ENCODE assay signal across 8 cellular contexts in genomic region chr2:174335605-174336402, GRCh38. TPM values are rescaled to one million over a fixed set of nuclear protein-coding genes. Genes with fewer than 3 reads are reported as not detected.
DNase-seq lines count a peak whose midpoint lies in the region; ATAC-seq and TF ChIP-seq lines count a peak whose summit lies in the region.

No MANE protein-coding gene starts in this region.

- DNase-seq in activated CD4-positive, CD25-positive, alpha-beta regulatory T cell treated with anti-CD3 and anti-CD28 coated beads, Interleukin-2, amount 50 U/mL, for 72 hours, result peak; percentile 38
- no peak for DNase-seq in activated CD4-positive, CD25-positive, alpha-beta regulatory T cell (lab: John Stamatoyannopoulos, UW)
- DNase-seq in NCI-H2196 (lab: John Stamatoyannopoulos, UW; ENCODE audit: unreplicated experiment) (peak; percentile 42), chondrocyte (ENCODE audit: low spot score) (no peak), SKM-1 treated with dmso at 0.1 percent for 144 hours (lab: John Stamatoyannopoulos, UW; ENCODE audit: unreplicated experiment) (no peak), NCI-H1930 (lab: John Stamatoyannopoulos, UW) (no peak)
- no peak for DNase-seq in natural killer cell treated with Interleukin-12 subunit alpha and Interleukin-12 subunit beta and Interleukin-15 and Interleukin-18, amount 100 ng/mL, for 72 hours (ENCODE audit: low spot score)

- H3K4me1 Mint-ChIP-seq in chondrocyte (ENCODE audit: low read depth), result peaks cover 32% of the 10 kb centered on the region
- peaks cover 36 to 46% of the 10 kb centered on the region in 2 donors for H3K4me1 Mint-ChIP-seq in natural killer cell treated with Interleukin-12 subunit alpha and Interleukin-12 subunit beta and Interleukin-15 and Interleukin-18, amount 100 ng/mL, for 72 hours (ENCODE audit: low read depth in 2 of 2)

- H3K27ac Mint-ChIP-seq in chondrocyte (ENCODE audit: unreplicated experiment), result no peak overlapping the region
- no peak overlapping the region for H3K27ac Mint-ChIP-seq in natural killer cell treated with Interleukin-12 subunit alpha and Interleukin-12 subunit beta and Interleukin-15 and Interleukin-18, amount 100 ng/mL, for 72 hours

- peaks cover 56% of the 10 kb centered on the region for H3K27me3 Mint-ChIP-seq in chondrocyte (ENCODE audit: low read depth)
- H3K27me3 Mint-ChIP-seq in natural killer cell treated with Interleukin-12 subunit alpha and Interleukin-12 subunit beta and Interleukin-15 and Interleukin-18, amount 100 ng/mL, for 72 hours, result peaks cover 47 to 64% of the 10 kb centered on the region in 2 donors

- peaks cover 3% of the 10 kb centered on the region for H3K36me3 Mint-ChIP-seq in chondrocyte (ENCODE audit: low read depth)
- peaks cover 4% of the 10 kb centered on the region for H3K36me3 Mint-ChIP-seq in natural killer cell treated with Interleukin-12 subunit alpha and Interleukin-12 subunit beta and Interleukin-15 and Interleukin-18, amount 100 ng/mL, for 72 hours

- ATAC-seq in natural killer cell treated with Interleukin-12 subunit alpha and Interleukin-12 subunit beta and Interleukin-15 and Interleukin-18, amount 100 ng/mL, for 72 hours, result peak in 1 of 2 donors; percentile 1
- no peak for ATAC-seq in HG02623 (IDR thresholded peaks at IDR 0.05; ENCODE audit: unreplicated experiment)

- TF ChIP-seq CTCF in chondrocyte (IDR thresholded peaks at IDR 0.05), result no peak

- peak overlapping the region; percentile 57 for H3K4me3 Mint-ChIP-seq in chondrocyte (ENCODE audit: unreplicated experiment)
- H3K4me3 Mint-ChIP-seq in natural killer cell treated with Interleukin-12 subunit alpha and Interleukin-12 subunit beta and Interleukin-15 and Interleukin-18, amount 100 ng/mL, for 72 hours, result peak overlapping the region; percentile 83

- H3K9me3 Mint-ChIP-seq in chondrocyte (ENCODE audit: low read depth), result no peaks in the 10 kb centered on the region
- H3K9me3 Mint-ChIP-seq in natural killer cell treated with Interleukin-12 subunit alpha and Interleukin-12 subunit beta and Interleukin-15 and Interleukin-18, amount 100 ng/mL, for 72 hours, result no peaks in the 10 kb centered on the region

RNA-seq across cellular contexts. Expression of gene SP9, which starts 1.1 kb away (rescaled TPM):
- total RNA-seq in chondrocyte, result not detected in 3 replicates
- not detected for total RNA-seq in natural killer cell treated with Interleukin-12 subunit alpha and Interleukin-12 subunit beta and Interleukin-15 and Interleukin-18, amount 100 ng/mL, for 72 hours

RNA-seq across cellular contexts. Expression of gene SCRN3, which starts 59.7 kb away (rescaled TPM):
- total RNA-seq in chondrocyte, result 23.7 to 35.8 TPM (median 26.7 TPM) in 3 replicates
- 10 to 100 TPM; 22.1 to 26.7 TPM for total RNA-seq in natural killer cell treated with Interleukin-12 subunit alpha and Interleukin-12 subunit beta and Interleukin-15 and Interleukin-18, amount 100 ng/mL, for 72 hours

Comparison
In these comparisons a context has a peak if more than half of its experiments do, and no peak if none do; other contexts are left out.
1. DNase-seq: peak in activated CD4-positive, CD25-positive, alpha-beta regulatory T cell treated with anti-CD3 and anti-CD28 coated beads, Interleukin-2, amount 50 U/mL, for 72 hours (single experiment) and NCI-H2196 (single experiment); none in activated CD4-positive, CD25-positive, alpha-beta regulatory T cell (0 of 4), chondrocyte (single experiment), natural killer cell treated with Interleukin-12 subunit alpha and Interleukin-12 subunit beta and Interleukin-15 and Interleukin-18, amount 100 ng/mL, for 72 hours (single experiment), SKM-1 treated with dmso at 0.1 percent for 144 hours (single experiment) and NCI-H1930 (0 of 2).